ENCODE assay signal across 8 cellular contexts in the genomic region with DNA sequence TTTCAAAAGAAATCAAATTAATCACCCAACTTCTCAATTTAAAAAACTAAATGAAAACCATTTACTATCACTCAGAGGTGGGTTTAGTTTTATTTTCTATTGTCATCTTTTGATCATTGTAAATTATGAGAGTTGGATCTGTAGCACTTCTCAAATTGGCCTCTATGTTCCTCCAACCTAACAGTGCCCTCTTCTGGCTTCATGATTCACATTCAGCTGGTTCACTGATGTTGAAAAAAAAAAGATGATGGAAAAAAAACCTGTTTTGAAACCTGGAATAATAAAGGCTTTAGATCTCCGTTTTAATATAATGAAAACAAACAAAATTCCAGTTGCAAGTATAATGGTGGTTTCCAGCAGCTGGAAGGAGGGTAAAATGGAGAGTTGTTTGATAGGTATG. TPM values are rescaled to one million over a fixed set of nuclear protein-coding genes. Genes with fewer than 3 reads are reported as not detected.
A peak's percentile ranks its signal among the peaks of the same experiment; 100 is the strongest.
DNase-seq lines count a peak whose midpoint lies in the region; ATAC-seq and TF ChIP-seq lines count a peak whose summit lies in the region.

No MANE protein-coding gene starts in this region.

- no peak overlapping the region for H3K27ac Mint-ChIP-seq in nephron progenitor cell

- no peaks in the 10 kb centered on the region for H3K9me3 ChIP-seq in Peyer's patch

- H3K4me3 ChIP-seq in AG10803 (ENCODE audit: low read length) (no peak overlapping the region), Peyer's patch (no peak overlapping the region)
- H3K4me3 ChIP-seq in Jurkat, Clone E6-1 (ENCODE audit: low read length): no peak overlapping the region

- peak; percentile 71 for TF ChIP-seq CTCF in AG10803 (conservative IDR thresholded peaks at IDR 0.05; ENCODE audit: low read length)
- TF ChIP-seq CTCF in Peyer's patch (IDR thresholded peaks at IDR 0.05): peak in 5 of 6 experiments; percentile 13 to 61 (median 55)
- TF ChIP-seq CTCF in nephron progenitor cell (IDR thresholded peaks at IDR 0.05): peak; percentile 41

- no peaks in the 10 kb centered on the region for H3K36me3 Mint-ChIP-seq in nephron progenitor cell (ENCODE audit: low read depth)

- no peaks in the 10 kb centered on the region for H3K27me3 ChIP-seq in Peyer's patch

- peaks cover 14% of the 10 kb centered on the region for H3K4me1 Mint-ChIP-seq in nephron progenitor cell

- H3K9me3 Mint-ChIP-seq in nephron progenitor cell: peaks cover 26% of the 10 kb centered on the region

- no peak overlapping the region for H3K27ac ChIP-seq in Peyer's patch

- H3K4me3 Mint-ChIP-seq in nephron progenitor cell: no peak overlapping the region

- H3K4me1 ChIP-seq in Peyer's patch: no peaks in the 10 kb centered on the region

- H3K36me3 ChIP-seq in Peyer's patch: no peaks in the 10 kb centered on the region

- no peak for ATAC-seq in HG03469 (IDR thresholded peaks at IDR 0.05; ENCODE audit: unreplicated experiment)
- no peak for ATAC-seq in GM18505 (IDR thresholded peaks at IDR 0.05; ENCODE audit: unreplicated experiment)

- DNase-seq in AG10803 (ENCODE audit: low read depth): peak; percentile 44
- peak; percentile 3 for DNase-seq in GM03348 (ENCODE audit: low spot score)
- DNase-seq in Jurkat, Clone E6-1 (ENCODE audit: low read depth, low spot score): peak; percentile 56
- peak in 1 of 3 donors; percentile 56 for DNase-seq in Peyer's patch
- DNase-seq in effector CD4-positive, alpha-beta T cell: peak; percentile 8
- DNase-seq in nephron progenitor cell: no peak

- peaks cover 3% of the 10 kb centered on the region for H3K27me3 Mint-ChIP-seq in nephron progenitor cell (ENCODE audit: low read depth, poor library complexity)

- TF ChIP-seq POLR2A in Peyer's patch (IDR thresholded peaks at IDR 0.05) (no peak), GM18505 (IDR thresholded peaks at IDR 0.05; ENCODE audit: borderline replicate concordance, extremely low read depth, insufficient read depth, insufficient read length) (no peak)

RNA-seq across cellular contexts. Expression of gene NBDY, which starts 2.4 kb away (rescaled TPM):
- polyA plus RNA-seq in Jurkat, Clone E6-1 (2012; ENCODE audit: insufficient read depth, insufficient read length): 80.9 TPM
- total RNA-seq in Peyer's patch: 10 to 100 TPM in 3 of 4 donors, 1 to 10 TPM in 1; 9.1 to 14.0 (median 12.7) TPM
